11 cellular contexts compared by ENCODE assay signal in genomic region chr2:127434515-127434914, GRCh38. TPM values are rescaled to one million over a fixed set of nuclear protein-coding genes. Genes with fewer than 3 reads are reported as not detected.
"Had no signal": no experiment of that assay in that cellular context is flagged by ENCODE, and none has a peak within 500 bp of the region (broad histone marks: within the 10 kb centered on the region; RNA-seq: fewer than 3 reads in every experiment).

No MANE protein-coding gene starts in this region.

- H2AFZ ChIP-seq: GM23248, GM23338 had no signal

- H3K9ac ChIP-seq: GM23248 had no signal

- H3K4me2 ChIP-seq: GM23338 had no signal

- ATAC-seq: GM23338, HCT116 had no signal

- FAIRE-seq: H1, H54 had no signal

- H3K27ac Mint-ChIP-seq: GM23338, H9, HFFc6 had no signal

- H3K36me3 ChIP-seq: HAP-1 had no signal

- H3K9me3 ChIP-seq: HAP-1 had no signal

- H3K27ac ChIP-seq: GM23248 had no signal

- H3K4me3 Mint-ChIP-seq: GM23338, H9, HFFc6 had no signal

- H3K4me1 ChIP-seq: HAP-1 had no signal

- DNase-seq: GM23248, GOT3, H7, H9, HCEC 1CT, HFFc6 had no signal

- H3K4me1 Mint-ChIP-seq: GM23338 had no signal

- H3K4me3 ChIP-seq: GM23248, GM23338, HAP-1 had no signal

- H3K9me3 Mint-ChIP-seq: HFFc6 had no signal

RNA-seq across cellular contexts. Expression of gene PROC, which starts 16.3 kb away (rescaled TPM):
- total RNA-seq: GM23248, HFFc6 had no signal
- polyA plus RNA-seq: GM23248 had no signal
